In genomic region chr17:80660527-80661198, GRCh38 we compare ENCODE assay signal across 1 cellular context.
TF ChIP-seq lines count a peak whose summit lies in the region.

No MANE protein-coding gene starts in this region.

TF ChIP-seq in WTC11, 78 proteins besides CTCF, POLR2A, EP300 and RAD21 (continued from another document):
- no peak for TF ChIP-seq ARID4B (CRISPR knock-in tag; IDR thresholded peaks at IDR 0.05; ENCODE audit: borderline replicate concordance)
- TF ChIP-seq USF1 (CRISPR knock-in tag; IDR thresholded peaks at IDR 0.05), result no peak
- TF ChIP-seq ZNF423 (CRISPR knock-in tag; IDR thresholded peaks at IDR 0.05), result no peak
- TF ChIP-seq, protein P1, sequence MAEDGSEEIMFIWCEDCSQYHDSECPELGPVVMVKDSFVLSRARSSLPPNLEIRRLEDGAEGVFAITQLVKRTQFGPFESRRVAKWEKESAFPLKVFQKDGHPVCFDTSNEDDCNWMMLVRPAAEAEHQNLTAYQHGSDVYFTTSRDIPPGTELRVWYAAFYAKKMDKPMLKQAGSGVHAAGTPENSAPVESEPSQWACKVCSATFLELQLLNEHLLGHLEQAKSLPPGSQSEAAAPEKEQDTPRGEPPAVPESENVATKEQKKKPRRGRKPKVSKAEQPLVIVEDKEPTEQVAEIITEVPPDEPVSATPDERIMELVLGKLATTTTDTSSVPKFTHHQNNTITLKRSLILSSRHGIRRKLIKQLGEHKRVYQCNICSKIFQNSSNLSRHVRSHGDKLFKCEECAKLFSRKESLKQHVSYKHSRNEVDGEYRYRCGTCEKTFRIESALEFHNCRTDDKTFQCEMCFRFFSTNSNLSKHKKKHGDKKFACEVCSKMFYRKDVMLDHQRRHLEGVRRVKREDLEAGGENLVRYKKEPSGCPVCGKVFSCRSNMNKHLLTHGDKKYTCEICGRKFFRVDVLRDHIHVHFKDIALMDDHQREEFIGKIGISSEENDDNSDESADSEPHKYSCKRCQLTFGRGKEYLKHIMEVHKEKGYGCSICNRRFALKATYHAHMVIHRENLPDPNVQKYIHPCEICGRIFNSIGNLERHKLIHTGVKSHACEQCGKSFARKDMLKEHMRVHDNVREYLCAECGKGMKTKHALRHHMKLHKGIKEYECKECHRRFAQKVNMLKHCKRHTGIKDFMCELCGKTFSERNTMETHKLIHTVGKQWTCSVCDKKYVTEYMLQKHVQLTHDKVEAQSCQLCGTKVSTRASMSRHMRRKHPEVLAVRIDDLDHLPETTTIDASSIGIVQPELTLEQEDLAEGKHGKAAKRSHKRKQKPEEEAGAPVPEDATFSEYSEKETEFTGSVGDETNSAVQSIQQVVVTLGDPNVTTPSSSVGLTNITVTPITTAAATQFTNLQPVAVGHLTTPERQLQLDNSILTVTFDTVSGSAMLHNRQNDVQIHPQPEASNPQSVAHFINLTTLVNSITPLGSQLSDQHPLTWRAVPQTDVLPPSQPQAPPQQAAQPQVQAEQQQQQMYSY (CRISPR knock-in tag; IDR thresholded peaks at IDR 0.05), result no peak
- no peak for TF ChIP-seq ZNF263 (CRISPR knock-in tag; IDR thresholded peaks at IDR 0.05; ENCODE audit: low read depth)
- no peak for TF ChIP-seq ZNF416 (CRISPR knock-in tag; IDR thresholded peaks at IDR 0.05)
- TF ChIP-seq NFE2L1 (CRISPR knock-in tag; IDR thresholded peaks at IDR 0.05), result no peak
- no peak for TF ChIP-seq ZBTB21 (CRISPR knock-in tag; IDR thresholded peaks at IDR 0.05; ENCODE audit: borderline replicate concordance)
- TF ChIP-seq NFYB (CRISPR knock-in tag; conservative IDR thresholded peaks at IDR 0.05; ENCODE audit: low read depth), result no peak
